ENCODE assay signal across 9 cellular contexts in the genomic region with DNA sequence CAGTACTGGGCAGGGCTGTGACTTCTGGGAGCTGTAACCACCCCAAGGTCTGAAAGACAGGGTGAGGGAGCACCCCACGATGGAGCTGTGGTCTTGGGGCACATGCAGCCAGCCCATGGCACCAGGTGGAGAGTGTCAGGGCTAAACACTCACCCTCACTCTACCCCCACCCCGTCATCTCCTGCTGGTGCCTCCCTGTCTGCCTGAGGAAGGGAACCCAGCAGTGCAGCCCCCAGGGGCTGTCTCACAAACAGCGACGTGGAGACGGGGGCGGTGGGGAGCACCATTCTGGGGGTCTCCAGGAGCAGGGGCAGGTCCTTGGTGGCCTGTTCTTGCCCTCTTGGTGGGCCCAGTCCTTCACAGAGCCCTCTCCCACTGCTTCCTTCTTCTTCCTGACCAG.
"Had no signal": no experiment of that assay in that cellular context is flagged by ENCODE, and none has a peak within 500 bp of the region (broad histone marks: within the 10 kb centered on the region; RNA-seq: fewer than 3 reads in every experiment).

No MANE protein-coding gene starts in this region.

- DNase-seq: GM23248, GOT3, H7, HFFc6 had no signal

- H3K36me3 Mint-ChIP-seq: IgD-negative memory B cell had no signal

- H3K27ac Mint-ChIP-seq: HFFc6 had no signal

- H3K9me3 ChIP-seq: HAP-1 had no signal

- ATAC-seq: HCT116, HepG2 had no signal

- H3K9ac ChIP-seq: GM23248 had no signal

- H3K36me3 ChIP-seq: HAP-1 had no signal

- H3K4me3 Mint-ChIP-seq: HFFc6, IgD-negative memory B cell had no signal

- H3K4me1 ChIP-seq: HAP-1 had no signal

- H2AFZ ChIP-seq: GM23248 had no signal

- H3K9me3 Mint-ChIP-seq: HFFc6, IgD-negative memory B cell had no signal

- H3K27ac ChIP-seq: GM23248, HL-60 had no signal

- H3K4me3 ChIP-seq: GM23248, HAP-1 had no signal
